ENCODE assay signal across 17 cellular contexts in genomic region chr12:125287155-125287847, GRCh38.
DNase-seq lines count a peak whose midpoint lies in the region; ATAC-seq, FAIRE-seq and TF ChIP-seq lines count a peak whose summit lies in the region.
"Had no signal": no experiment of that assay in that cellular context is flagged by ENCODE, and none has a peak within 500 bp of the region (broad histone marks: within the 10 kb centered on the region; RNA-seq: fewer than 3 reads in every experiment).

No MANE protein-coding gene starts in this region.

- H3K36me3 Mint-ChIP-seq in endodermal cell (ENCODE audit: low read depth), result peaks cover 4% of the 10 kb centered on the region
- H3K36me3 Mint-ChIP-seq: activated CD4-positive, alpha-beta memory T cell treated with anti-CD3 and anti-CD28 coated beads for 36 hours; natural killer cell treated with Interleukin-12 subunit alpha and Interleukin-12 subunit beta and Interleukin-15 and Interleukin-18, amount 100 ng/mL, for 72 hours had no signal

- no peak overlapping the region for H3K4me3 ChIP-seq in endodermal cell (ENCODE audit: low read length)
- H3K4me3 ChIP-seq: dorsolateral prefrontal cortex, upper lobe of right lung had no signal

- H3K27me3 ChIP-seq in endodermal cell (ENCODE audit: control insufficient read depth, insufficient read depth, low read length, poor library complexity, severe bottlenecking), result peaks cover 8% of the 10 kb centered on the region
- H3K27me3 ChIP-seq: upper lobe of right lung had no signal

- H3K4me3 Mint-ChIP-seq in endodermal cell, result no peak overlapping the region
- H3K4me3 Mint-ChIP-seq: activated CD4-positive, alpha-beta memory T cell treated with anti-CD3 and anti-CD28 coated beads for 36 hours; natural killer cell treated with Interleukin-12 subunit alpha and Interleukin-12 subunit beta and Interleukin-15 and Interleukin-18, amount 100 ng/mL, for 72 hours had no signal

- H3K9me3 Mint-ChIP-seq in endodermal cell, result peaks cover 5% of the 10 kb centered on the region
- H3K9me3 Mint-ChIP-seq: activated CD4-positive, alpha-beta memory T cell treated with anti-CD3 and anti-CD28 coated beads for 36 hours; natural killer cell treated with Interleukin-12 subunit alpha and Interleukin-12 subunit beta and Interleukin-15 and Interleukin-18, amount 100 ng/mL, for 72 hours had no signal

- FAIRE-seq in GM12892 (lab: Jason Lieb, UNC), result no peak

- no peaks in the 10 kb centered on the region for H3K36me3 ChIP-seq in endodermal cell (ENCODE audit: control insufficient read depth, insufficient read depth, low read length)
- H3K36me3 ChIP-seq: upper lobe of right lung had no signal

- no peak overlapping the region for H3K9ac ChIP-seq in endodermal cell (ENCODE audit: extremely low read depth, low read length, poor library complexity, severe bottlenecking)

- no peaks in the 10 kb centered on the region for H3K9me3 ChIP-seq in endodermal cell (ENCODE audit: control insufficient read depth, low read length)
- H3K9me3 ChIP-seq: Caco-2, upper lobe of right lung had no signal

- TF ChIP-seq CTCF in endodermal cell (conservative IDR thresholded peaks at IDR 0.05), result no peak

- ATAC-seq in GM18505 (IDR thresholded peaks at IDR 0.05; ENCODE audit: unreplicated experiment), result peak; percentile 70
- peak; percentile 73 for ATAC-seq in GM19372 (IDR thresholded peaks at IDR 0.05; ENCODE audit: low read depth, unreplicated experiment)
- ATAC-seq in HG02623 (IDR thresholded peaks at IDR 0.05; ENCODE audit: unreplicated experiment), result peak; percentile 59
- peak; percentile 70 for ATAC-seq in HG03439 (IDR thresholded peaks at IDR 0.05; ENCODE audit: unreplicated experiment)
- ATAC-seq: upper lobe of right lung had no signal

- no peak overlapping the region for H3K27ac ChIP-seq in endodermal cell (ENCODE audit: low read depth, low read length)
- H3K27ac ChIP-seq: upper lobe of right lung had no signal

- H3K4me1 Mint-ChIP-seq in endodermal cell, result no peaks in the 10 kb centered on the region

- H3K4me1 ChIP-seq in endodermal cell (ENCODE audit: control insufficient read depth, insufficient read depth, low read length), result no peaks in the 10 kb centered on the region
- H3K4me1 ChIP-seq: Caco-2, upper lobe of right lung had no signal

- 88 to 89% methylated on average over 3 to 5 of the region's 5 CpGs for WGBS in endodermal cell (ENCODE audit: insufficient coverage in 1 of 2, insufficient read length in 1 of 2), 2 experiments

- peaks cover 11% of the 10 kb centered on the region for H3K27me3 Mint-ChIP-seq in endodermal cell (ENCODE audit: insufficient read depth)

- no peak for DNase-seq in NCI-H748 (lab: John Stamatoyannopoulos, UW; ENCODE audit: unreplicated experiment)
- no peak for DNase-seq in endodermal cell
- DNase-seq in RPMI8226, result no peak
- no peak for DNase-seq in GM12892 (ENCODE audit: insufficient read length)
- DNase-seq: activated CD4-positive, alpha-beta memory T cell treated with anti-CD3 and anti-CD28 coated beads for 36 hours; Caco-2; dorsolateral prefrontal cortex; KG1; NCI-H146; NCI-H526; retina; upper lobe of right lung had no signal

- TF ChIP-seq POLR2A in GM18505 (IDR thresholded peaks at IDR 0.05; ENCODE audit: borderline replicate concordance, extremely low read depth, insufficient read depth, insufficient read length) (no peak), GM12892 (IDR thresholded peaks at IDR 0.05; ENCODE audit: low read depth, low read length) (no peak)

- no peak overlapping the region for H3K27ac Mint-ChIP-seq in endodermal cell
- H3K27ac Mint-ChIP-seq: activated CD4-positive, alpha-beta memory T cell treated with anti-CD3 and anti-CD28 coated beads for 36 hours; natural killer cell treated with Interleukin-12 subunit alpha and Interleukin-12 subunit beta and Interleukin-15 and Interleukin-18, amount 100 ng/mL, for 72 hours had no signal
